ENCODE assay signal across 18 cellular contexts in genomic region chr12:70197362-70197744, GRCh38. TPM values are rescaled to one million over a fixed set of nuclear protein-coding genes. Genes with fewer than 3 reads are reported as not detected.
A peak's percentile ranks its signal among the peaks of the same experiment; 100 is the strongest.
DNase-seq lines count a peak whose midpoint lies in the region; TF ChIP-seq lines count a peak whose summit lies in the region.
"Had no signal": no experiment of that assay in that cellular context is flagged by ENCODE, and none has a peak within 500 bp of the region (broad histone marks: within the 10 kb centered on the region; RNA-seq: fewer than 3 reads in every experiment).

No MANE protein-coding gene starts in this region.

- CTCF ChIA-PET in OCI-LY7 (lab: Charles Lee; ENCODE audit: unreplicated experiment): no interaction called here

- H3K4me3 ChIP-seq in adipocyte (ENCODE audit: low read length): peak overlapping the region; percentile 66
- H3K4me3 ChIP-seq in fibroblast of pulmonary artery (replicated peaks; ENCODE audit: low read depth, low read length): no peak overlapping the region
- no peak overlapping the region for H3K4me3 ChIP-seq in smooth muscle cell
- no peak overlapping the region for H3K4me3 ChIP-seq in OCI-LY7 (ENCODE audit: low read depth, low read length, poor library complexity, severe bottlenecking)
- H3K4me3 ChIP-seq: ascending aorta, coronary artery, Peyer's patch had no signal

- no peak for TF ChIP-seq CTCF in fibroblast of pulmonary artery (IDR thresholded peaks at IDR 0.05; ENCODE audit: low read length, missing control alignments)
- TF ChIP-seq CTCF in smooth muscle cell (IDR thresholded peaks at IDR 0.05; ENCODE audit: borderline replicate concordance, insufficient read depth, poor library complexity, severe bottlenecking): no peak
- TF ChIP-seq CTCF in OCI-LY7 (conservative IDR thresholded peaks at IDR 0.05; ENCODE audit: low read length): no peak

- H3K9me2 ChIP-seq in OCI-LY7 (ENCODE audit: insufficient read depth, low read length): no peaks in the 10 kb centered on the region

- H3K9ac ChIP-seq in adipocyte (ENCODE audit: low read length) (peak overlapping the region; percentile 80), smooth muscle cell (ENCODE audit: low read depth) (no peak overlapping the region)
- H3K9ac ChIP-seq: parathyroid adenoma had no signal

- DNase-seq in NCI-H1694 treated with DMSO at 0.1 percent for 48 hours (lab: John Stamatoyannopoulos, UW): peak; percentile 82
- DNase-seq in adipocyte (ENCODE audit: low read depth): peak; percentile 87
- DNase-seq in fibroblast of pulmonary artery (ENCODE audit: low read depth): peak; percentile 58
- no peak for DNase-seq in smooth muscle cell (lab: John Stamatoyannopoulos, UW; ENCODE audit: unreplicated experiment)
- no peak for DNase-seq in middle frontal gyrus (ENCODE audit: extremely low spot score, low spot score)
- no peak for DNase-seq in OCI-LY7 (ENCODE audit: low spot score)
- no peak for DNase-seq in NCI-H2029 (lab: John Stamatoyannopoulos, UW)
- DNase-seq: activated CD4-positive, alpha-beta T cell treated with anti-CD3 and anti-CD28 coated beads for 4 hours; activated CD8-positive, alpha-beta memory T cell treated with anti-CD3 and anti-CD28 coated beads, Interleukin-2, amount 10 ng/mL, durations not matched to agents 7 days and 5 days; activated gamma-delta T cell treated with Interleukin-2 at 50 U/mL for 16 hours; BE2C; left ventricle myocardium superior; NCI-H2107; NCI-H774; Peyer's patch had no signal

- POLR2A ChIA-PET in OCI-LY7 (lab: Charles Lee): no interaction called here

- H3K36me3 ChIP-seq in adipocyte (ENCODE audit: control insufficient read depth, insufficient read depth, low read length, severe bottlenecking) (no peaks in the 10 kb centered on the region), smooth muscle cell (ENCODE audit: low read depth) (no peaks in the 10 kb centered on the region), OCI-LY7 (ENCODE audit: insufficient read depth, low read length) (no peaks in the 10 kb centered on the region)
- H3K36me3 ChIP-seq: ascending aorta, BE2C, Peyer's patch had no signal

- H2AFZ ChIP-seq in smooth muscle cell (ENCODE audit: low read depth) (peak overlapping the region; percentile 54), OCI-LY7 (ENCODE audit: low read length) (no peak overlapping the region)
- H2AFZ ChIP-seq: parathyroid adenoma had no signal

- H3K27me3 ChIP-seq in adipocyte (replicated peaks; ENCODE audit: control insufficient read depth, insufficient read depth, low read length): no peaks in the 10 kb centered on the region
- H3K27me3 ChIP-seq in smooth muscle cell (ENCODE audit: low read depth): no peaks in the 10 kb centered on the region
- H3K27me3 ChIP-seq: ascending aorta, BE2C, Peyer's patch had no signal

- H3K9me3 ChIP-seq in adipocyte (ENCODE audit: control insufficient read depth, low read length) (no peaks in the 10 kb centered on the region), smooth muscle cell (replicated peaks; ENCODE audit: low read depth) (no peaks in the 10 kb centered on the region), OCI-LY7 (ENCODE audit: low read length) (no peaks in the 10 kb centered on the region)
- H3K9me3 ChIP-seq: ascending aorta, BE2C, Peyer's patch had no signal

- intact Hi-C loops in OCI-LY7 (cut with micrococcal nuclease; ENCODE audit: unreplicated experiment): no loop called here

- no peaks in the 10 kb centered on the region for H3K79me2 ChIP-seq in smooth muscle cell (ENCODE audit: low read depth)
- no peaks in the 10 kb centered on the region for H3K79me2 ChIP-seq in OCI-LY7 (ENCODE audit: insufficient read depth, low read depth, low read length)
- H3K79me2 ChIP-seq: parathyroid adenoma had no signal

- peak overlapping the region; percentile 55 for H3K4me2 ChIP-seq in smooth muscle cell
- H3K4me2 ChIP-seq in OCI-LY7 (ENCODE audit: low read length): no peak overlapping the region

- H4K20me1 ChIP-seq in smooth muscle cell (ENCODE audit: low read depth) (no peaks in the 10 kb centered on the region), OCI-LY7 (ENCODE audit: insufficient read depth, low read length) (no peaks in the 10 kb centered on the region)

- BruUV-seq in OCI-LY7 (replicated peaks; lab: Mats Ljungman, UMichigan): no TSS peak

- H3K27ac ChIP-seq in smooth muscle cell (ENCODE audit: low read depth): peak overlapping the region; percentile 45
- no peak overlapping the region for H3K27ac ChIP-seq in OCI-LY7 (ENCODE audit: low read depth, low read length, poor library complexity, severe bottlenecking)
- H3K27ac ChIP-seq: ascending aorta, coronary artery, parathyroid adenoma, Peyer's patch had no signal

- H3F3A ChIP-seq in smooth muscle cell (ENCODE audit: low read depth): no peaks in the 10 kb centered on the region

- H3K4me1 ChIP-seq in adipocyte (ENCODE audit: control insufficient read depth, insufficient read depth, low read length) (peaks cover 20% of the 10 kb centered on the region), smooth muscle cell (ENCODE audit: low read depth) (peaks cover 4% of the 10 kb centered on the region), OCI-LY7 (ENCODE audit: insufficient read depth, low read length, poor library complexity, severe bottlenecking) (no peaks in the 10 kb centered on the region)
- H3K4me1 ChIP-seq: ascending aorta, BE2C, parathyroid adenoma, Peyer's patch had no signal

RNA-seq across cellular contexts. Expression of gene CNOT2, which starts 45.9 kb away (rescaled TPM):
- total RNA-seq in smooth muscle cell: 136 and 172 TPM in 2 replicates
- polyA plus RNA-seq in smooth muscle cell: 77.3 and 94.5 TPM in 2 replicates
- 123 and 146 TPM in 2 replicates for total RNA-seq in OCI-LY7 (2014; rRNA removed; shearing (Covaris generic))
- total RNA-seq in OCI-LY7 (2022): 109 and 121 TPM in 2 replicates

Comparison
In these comparisons a context has a peak if more than half of its experiments do, and no peak if none do; other contexts are left out.
1. DNase-seq: peak in NCI-H1694 treated with DMSO at 0.1 percent for 48 hours (single experiment), adipocyte (single experiment) and fibroblast of pulmonary artery (single experiment); none in smooth muscle cell (single experiment), middle frontal gyrus (single experiment), OCI-LY7 (single experiment) and NCI-H2029 (single experiment).